Comparison of ENCODE assay signal across 8 cellular contexts in genomic region chr5:35319231-35320002, GRCh38.
DNase-seq lines count a peak whose midpoint lies in the region; ATAC-seq and TF ChIP-seq lines count a peak whose summit lies in the region.

No MANE protein-coding gene starts in this region.

- no peak overlapping the region for H3K27ac ChIP-seq in PC-3 (ENCODE audit: low read length)

- CTCF ChIA-PET in activated naive CD4-positive, alpha-beta T cell treated with anti-CD3 and anti-CD28 coated beads, Interleukin-2, amount 10 ng/mL, durations not matched to agents 7 days and 5 days (lab: Charles Lee), result no interaction called here
- CTCF ChIA-PET in PC-3 (lab: Charles Lee), result no interaction called here

- no peaks in the 10 kb centered on the region for H3K9me3 ChIP-seq in PC-3 (ENCODE audit: low read length)

- no peaks in the 10 kb centered on the region for H3K36me3 Mint-ChIP-seq in activated naive CD4-positive, alpha-beta T cell treated with anti-CD3 and anti-CD28 coated beads, Interleukin-2, amount 10 ng/mL, durations not matched to agents 7 days and 5 days
- H3K36me3 Mint-ChIP-seq in osteocyte (ENCODE audit: unreplicated experiment) (no peaks in the 10 kb centered on the region), nephron progenitor cell (ENCODE audit: low read depth) (no peaks in the 10 kb centered on the region)

- no peaks in the 10 kb centered on the region for H3K9me2 ChIP-seq in PC-3 (replicated peaks; ENCODE audit: low read length)

- no peaks in the 10 kb centered on the region for H3K79me2 ChIP-seq in PC-3 (ENCODE audit: low read length)

- no peak overlapping the region for H3K4me3 Mint-ChIP-seq in activated naive CD4-positive, alpha-beta T cell treated with anti-CD3 and anti-CD28 coated beads, Interleukin-2, amount 10 ng/mL, durations not matched to agents 7 days and 5 days
- H3K4me3 Mint-ChIP-seq in osteocyte (ENCODE audit: unreplicated experiment) (no peak overlapping the region), nephron progenitor cell (no peak overlapping the region)

- H3K36me3 ChIP-seq in PC-3 (ENCODE audit: low read depth, low read length), result no peaks in the 10 kb centered on the region

- no peak overlapping the region for H2AFZ ChIP-seq in PC-3 (ENCODE audit: low read length)

- BruUV-seq in PC-3 (replicated peaks; lab: Mats Ljungman, UMichigan), result no TSS peak

- H3K4me3 ChIP-seq in PC-3 (ENCODE audit: low read length) (no peak overlapping the region), fibroblast of mammary gland (ENCODE audit: control insufficient read depth, low read depth, low read length) (no peak overlapping the region)

- POLR2A ChIA-PET in PC-3 (lab: Charles Lee; ENCODE audit: unreplicated experiment), result no interaction called here

- H3K27me3 ChIP-seq in PC-3 (ENCODE audit: low read length), result peaks cover 17% of the 10 kb centered on the region

- H3K9me3 Mint-ChIP-seq in activated naive CD4-positive, alpha-beta T cell treated with anti-CD3 and anti-CD28 coated beads, Interleukin-2, amount 10 ng/mL, durations not matched to agents 7 days and 5 days, result no peaks in the 10 kb centered on the region
- H3K9me3 Mint-ChIP-seq in osteocyte (ENCODE audit: unreplicated experiment) (no peaks in the 10 kb centered on the region), nephron progenitor cell (no peaks in the 10 kb centered on the region)

- no peaks in the 10 kb centered on the region for H4K20me1 ChIP-seq in PC-3 (ENCODE audit: low read length)

- no peak overlapping the region for H3K27ac Mint-ChIP-seq in activated naive CD4-positive, alpha-beta T cell treated with anti-CD3 and anti-CD28 coated beads, Interleukin-2, amount 10 ng/mL, durations not matched to agents 7 days and 5 days
- no peak overlapping the region for H3K27ac Mint-ChIP-seq in osteocyte (ENCODE audit: unreplicated experiment)
- H3K27ac Mint-ChIP-seq in nephron progenitor cell, result no peak overlapping the region

- peak; percentile 55 for DNase-seq in activated naive CD4-positive, alpha-beta T cell treated with Interleukin-2 at 50 U/mL for 16 hours
- no peak for DNase-seq in activated naive CD4-positive, alpha-beta T cell treated with anti-CD3 and anti-CD28 coated beads, Interleukin-2, amount 10 ng/mL, durations not matched to agents 7 days and 5 days
- DNase-seq in PC-3 (peak; percentile 74), fibroblast of mammary gland (ENCODE audit: low read depth) (peak; percentile 63), osteocyte (ENCODE audit: extremely low spot score, unreplicated experiment) (no peak), nephron progenitor cell (no peak)
- peak; percentile 58 to 77 for DNase-seq in stimulated activated CD4-positive, alpha-beta T cell treated with anti-CD3 and anti-CD28 coated beads, Interleukin-2, amount 100 ng/mL, for 24 hours

- intact Hi-C loops in PC-3 (cut with micrococcal nuclease), result no loop called here

- no peaks in the 10 kb centered on the region for H3F3A ChIP-seq in PC-3 (ENCODE audit: low read length, unreplicated experiment)

- H3K4me1 Mint-ChIP-seq in activated naive CD4-positive, alpha-beta T cell treated with anti-CD3 and anti-CD28 coated beads, Interleukin-2, amount 10 ng/mL, durations not matched to agents 7 days and 5 days, result no peaks in the 10 kb centered on the region
- H3K4me1 Mint-ChIP-seq in osteocyte (ENCODE audit: unreplicated experiment), result peaks cover 2% of the 10 kb centered on the region
- H3K4me1 Mint-ChIP-seq in nephron progenitor cell, result peaks cover 18% of the 10 kb centered on the region

- H3K9ac ChIP-seq in PC-3 (ENCODE audit: low read length), result no peak overlapping the region

- peaks cover 9% of the 10 kb centered on the region for H3K4me1 ChIP-seq in PC-3 (ENCODE audit: insufficient read depth, low read length)

- ATAC-seq in HG03025 (IDR thresholded peaks at IDR 0.05; ENCODE audit: low FRiP score, unreplicated experiment) (peak; percentile 99), PC-3 (no peak)

- peak overlapping the region; percentile 8; the same call in 1 of the 2 replicates for H3K4me2 ChIP-seq in PC-3 (ENCODE audit: low read length)

- TF ChIP-seq CTCF in PC-3 (conservative IDR thresholded peaks at IDR 0.05; ENCODE audit: low read depth, low read length) (no peak), fibroblast of mammary gland (conservative IDR thresholded peaks at IDR 0.05; ENCODE audit: control insufficient read depth, insufficient read depth, low read depth, low read length) (no peak), osteocyte (IDR thresholded peaks at IDR 0.05) (no peak), nephron progenitor cell (IDR thresholded peaks at IDR 0.05) (no peak)

- H3K27me3 Mint-ChIP-seq in activated naive CD4-positive, alpha-beta T cell treated with anti-CD3 and anti-CD28 coated beads, Interleukin-2, amount 10 ng/mL, durations not matched to agents 7 days and 5 days, result no peaks in the 10 kb centered on the region
- H3K27me3 Mint-ChIP-seq in osteocyte (ENCODE audit: unreplicated experiment) (no peaks in the 10 kb centered on the region), nephron progenitor cell (ENCODE audit: low read depth, poor library complexity) (no peaks in the 10 kb centered on the region)

Comparison
In these comparisons a context has a peak if more than half of its experiments do, and no peak if none do; other contexts are left out.
1. DNase-seq: peak in activated naive CD4-positive, alpha-beta T cell treated with Interleukin-2 at 50 U/mL for 16 hours (single experiment), PC-3 (single experiment), fibroblast of mammary gland (single experiment) and stimulated activated CD4-positive, alpha-beta T cell treated with anti-CD3 and anti-CD28 coated beads, Interleukin-2, amount 100 ng/mL, for 24 hours (2 of 2); none in activated naive CD4-positive, alpha-beta T cell treated with anti-CD3 and anti-CD28 coated beads, Interleukin-2, amount 10 ng/mL, durations not matched to agents 7 days and 5 days (single experiment), osteocyte (single experiment) and nephron progenitor cell (single experiment).